ENCODE assay signal across 13 cellular contexts in the genomic region with DNA sequence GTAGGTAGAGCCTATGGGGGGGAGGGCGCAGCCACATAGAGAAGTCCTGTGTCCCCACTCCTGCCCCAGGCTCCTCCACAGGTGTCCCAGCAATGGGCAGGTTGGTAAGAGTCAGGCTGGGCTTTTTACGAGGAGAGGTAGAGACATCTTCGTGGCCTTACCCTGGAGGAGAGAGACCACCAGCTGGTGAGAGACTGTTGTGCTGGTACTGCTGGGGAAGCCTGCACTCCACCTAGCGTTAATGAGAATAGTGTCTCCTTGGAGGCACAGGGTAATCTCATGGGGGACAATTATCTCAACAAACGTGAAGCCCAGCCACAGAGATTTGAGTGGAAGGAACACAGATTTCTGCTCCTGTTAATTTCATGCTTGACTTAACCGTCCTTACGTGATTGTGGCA. TPM values are rescaled to one million over a fixed set of nuclear protein-coding genes. Genes with fewer than 3 reads are reported as not detected.
"Had no signal": no experiment of that assay in that cellular context is flagged by ENCODE, and none has a peak within 500 bp of the region (broad histone marks: within the 10 kb centered on the region; RNA-seq: fewer than 3 reads in every experiment).

No MANE protein-coding gene starts in this region.

- H3K27ac ChIP-seq: adrenal gland, thoracic aorta, upper lobe of right lung had no signal

- H3K36me3 ChIP-seq: adrenal gland, thoracic aorta, upper lobe of right lung had no signal

- H3K9me3 Mint-ChIP-seq: nephron had no signal

- H3K4me3 ChIP-seq: adrenal gland, thoracic aorta, upper lobe of right lung had no signal

- H3K4me3 Mint-ChIP-seq: nephron had no signal

- DNase-seq: activated naive CD4-positive, alpha-beta T cell treated with Interleukin-2 at 50 U/mL for 16 hours; activated T-cell treated with anti-CD3 and anti-CD28 coated beads for 4 hours; adrenal gland; head of caudate nucleus; mesendoderm; nucleus accumbens; right cardiac atrium; T-helper 9 cell; upper lobe of right lung had no signal

- H3K9me3 ChIP-seq: adrenal gland, thoracic aorta, upper lobe of right lung had no signal

- H3K27ac Mint-ChIP-seq: nephron, progenitor cell of endocrine pancreas had no signal

- FAIRE-seq: frontal cortex had no signal

- H3K4me1 ChIP-seq: adrenal gland had no signal

- ATAC-seq: right cardiac atrium, upper lobe of right lung had no signal

- H3K27me3 ChIP-seq: adrenal gland had no signal

RNA-seq across cellular contexts. Expression of gene RASGEF1A, which starts 29.5 kb away (rescaled TPM):
- total RNA-seq: thoracic aorta had no signal
